Comparison of ENCODE assay signal across 12 cellular contexts in genomic region chr13:85261757-85262346, GRCh38.
DNase-seq lines count a peak whose midpoint lies in the region; ATAC-seq and TF ChIP-seq lines count a peak whose summit lies in the region.
"Had no signal": no experiment of that assay in that cellular context is flagged by ENCODE, and none has a peak within 500 bp of the region (broad histone marks: within the 10 kb centered on the region; RNA-seq: fewer than 3 reads in every experiment).

No MANE protein-coding gene starts in this region.

- no peak overlapping the region for H3K4me3 Mint-ChIP-seq in brain
- H3K4me3 Mint-ChIP-seq: activated naive CD4-positive, alpha-beta T cell treated with anti-CD3 and anti-CD28 coated beads, Interleukin-2, amount 50 U/mL, for 24 hours; CD4-positive, CD25-positive, alpha-beta regulatory T cell had no signal

- intact Hi-C loops in heart right ventricle (cut with DNase I): no loop called here

- TF ChIP-seq CTCF in brain (conservative IDR thresholded peaks at IDR 0.05) (peak; percentile 38 to 69), retinal pigment epithelial cell (conservative IDR thresholded peaks at IDR 0.05; ENCODE audit: low read depth, low read length) (peak; percentile 68), heart right ventricle (IDR thresholded peaks at IDR 0.05) (peak in 2 of 9 donors; percentile 12 to 15)

- no peak overlapping the region for H3K27ac ChIP-seq in heart right ventricle
- H3K27ac ChIP-seq: thoracic aorta had no signal

- H3K36me3 ChIP-seq in heart right ventricle: no peaks in the 10 kb centered on the region
- H3K36me3 ChIP-seq: thoracic aorta had no signal

- H3K9me3 ChIP-seq in heart right ventricle: no peaks in the 10 kb centered on the region
- H3K9me3 ChIP-seq: thoracic aorta had no signal

- 10 to 18% methylated on average over 1 of the region's 1 CpG for WGBS in heart right ventricle, 2 donors

- peak; percentile 8 for DNase-seq in NCI-H2227 (lab: John Stamatoyannopoulos, UW; ENCODE audit: unreplicated experiment)
- no peak for DNase-seq in NCI-H2227 treated with DMSO at 0.1 percent for 48 hours (lab: John Stamatoyannopoulos, UW)
- DNase-seq in NCI-H526 treated with DMSO at 0.1 percent for 48 hours (lab: John Stamatoyannopoulos, UW): peak; percentile 58
- no peak for DNase-seq in retinal pigment epithelial cell (ENCODE audit: low read depth)
- no peak for DNase-seq in heart right ventricle
- DNase-seq: CD4-positive, CD25-positive, alpha-beta regulatory T cell; MV-4-11 had no signal

- H3K4me1 Mint-ChIP-seq in brain: peaks cover 9% of the 10 kb centered on the region
- H3K4me1 Mint-ChIP-seq: activated naive CD4-positive, alpha-beta T cell treated with anti-CD3 and anti-CD28 coated beads, Interleukin-2, amount 50 U/mL, for 24 hours; CD4-positive, CD25-positive, alpha-beta regulatory T cell had no signal

- no peaks in the 10 kb centered on the region for H3K4me1 ChIP-seq in heart right ventricle

- H3K27me3 ChIP-seq in heart right ventricle: no peaks in the 10 kb centered on the region

- no peak for ATAC-seq in heart right ventricle
- ATAC-seq in HG02870 (IDR thresholded peaks at IDR 0.05; ENCODE audit: unreplicated experiment): no peak
- ATAC-seq in HG03442 (IDR thresholded peaks at IDR 0.05; ENCODE audit: unreplicated experiment): no peak

- H3K4me3 ChIP-seq in retinal pigment epithelial cell (ENCODE audit: low read length) (no peak overlapping the region), heart right ventricle (no peak overlapping the region)
- H3K4me3 ChIP-seq: thoracic aorta had no signal

- H3K27ac Mint-ChIP-seq in brain: no peak overlapping the region
- H3K27ac Mint-ChIP-seq: activated naive CD4-positive, alpha-beta T cell treated with anti-CD3 and anti-CD28 coated beads, Interleukin-2, amount 50 U/mL, for 24 hours; CD4-positive, CD25-positive, alpha-beta regulatory T cell had no signal

- no peaks in the 10 kb centered on the region for H3K36me3 Mint-ChIP-seq in brain
- H3K36me3 Mint-ChIP-seq: activated naive CD4-positive, alpha-beta T cell treated with anti-CD3 and anti-CD28 coated beads, Interleukin-2, amount 50 U/mL, for 24 hours; CD4-positive, CD25-positive, alpha-beta regulatory T cell had no signal

- H3K9me3 Mint-ChIP-seq in brain: peaks cover 0 to 3% (median 3%) of the 10 kb centered on the region in 5 experiments

- no peaks in the 10 kb centered on the region for H3K27me3 Mint-ChIP-seq in brain
- H3K27me3 Mint-ChIP-seq: activated naive CD4-positive, alpha-beta T cell treated with anti-CD3 and anti-CD28 coated beads, Interleukin-2, amount 50 U/mL, for 24 hours; CD4-positive, CD25-positive, alpha-beta regulatory T cell had no signal

Comparison
In these comparisons a context has a peak if more than half of its experiments do, and no peak if none do; other contexts are left out.
1. DNase-seq: peak in NCI-H2227 (single experiment) and NCI-H526 treated with DMSO at 0.1 percent for 48 hours (single experiment); none in NCI-H2227 treated with DMSO at 0.1 percent for 48 hours (single experiment), retinal pigment epithelial cell (single experiment) and heart right ventricle (0 of 2).